In genomic region chr7:70776627-70777101, GRCh38 we compare ENCODE assay signal across 8 cellular contexts.
DNase-seq lines count a peak whose midpoint lies in the region; ATAC-seq and TF ChIP-seq lines count a peak whose summit lies in the region.
"Had no signal": no experiment of that assay in that cellular context is flagged by ENCODE, and none has a peak within 500 bp of the region (broad histone marks: within the 10 kb centered on the region; RNA-seq: fewer than 3 reads in every experiment).

No MANE protein-coding gene starts in this region.

- WGBS in IMR-90 (ENCODE audit: extremely low coverage in 2 of 2, insufficient read length in 1 of 2), 2 experiments = 70% methylated on average over 3 of the region's 7 CpGs; no CpG with 5 or more reads in 1 of the 2 experiments

- ATAC-seq in GM19025 (IDR thresholded peaks at IDR 0.05; ENCODE audit: low read depth, unreplicated experiment) = peak; percentile 58
- no peak for ATAC-seq in IMR-90 (ENCODE audit: low read depth)
- no peak for ATAC-seq in GM21390 (IDR thresholded peaks at IDR 0.05; ENCODE audit: unreplicated experiment)
- ATAC-seq: naive thymus-derived CD8-positive, alpha-beta T cell had no signal

- no peak overlapping the region for H3K56ac ChIP-seq in IMR-90 (ENCODE audit: extremely low read depth, insufficient read depth, low read length)

- H2AK5ac ChIP-seq in IMR-90 (ENCODE audit: low read depth, low read length) = no peak overlapping the region

- no peaks in the 10 kb centered on the region for H3K79me1 ChIP-seq in IMR-90 (ENCODE audit: low read depth in 1 of 2, low read length in 2 of 2)

- H3K14ac ChIP-seq in IMR-90 (replicated peaks; ENCODE audit: low read depth, low read length) = no peak overlapping the region

- no peak overlapping the region for H3K4me3 ChIP-seq in IMR-90 (ENCODE audit: insufficient read depth, low read depth, low read length)

- CTCF ChIA-PET in IMR-90 (lab: Yijun Ruan, JAX) = no interaction called here

- H4K8ac ChIP-seq in IMR-90 (ENCODE audit: low read depth in 2 of 2, low read length in 2 of 2) = no peak overlapping the region

- TF ChIP-seq CTCF in IMR-90 (conservative IDR thresholded peaks at IDR 0.05; ENCODE audit: low read depth, low read length) = no peak

- H3K4me1 ChIP-seq in IMR-90 (ENCODE audit: control insufficient read depth, insufficient read depth, low read length) = no peaks in the 10 kb centered on the region

- no peaks in the 10 kb centered on the region for H4K20me1 ChIP-seq in IMR-90 (ENCODE audit: insufficient read depth, low read length)

- H2AFZ ChIP-seq in IMR-90 (replicated peaks; ENCODE audit: low read length, poor library complexity) = no peak overlapping the region

- POLR2A ChIA-PET in IMR-90 (lab: Charles Lee; ENCODE audit: unreplicated experiment) = no interaction called here

- dilution Hi-C loops in IMR-90 (cut with HindIII; ENCODE audit: low sequenced_read_pairs, unreplicated experiment) = no loop called here

- peak; percentile 21 for DNase-seq in IMR-90
- DNase-seq in caudate nucleus (lab: John Stamatoyannopoulos, UW) = peak in 59 of 61 donors; percentile 3 to 93 (median 68)
- peak; percentile 86 for DNase-seq in putamen (ENCODE audit: low spot score)
- no peak for DNase-seq in ACHN
- no peak for DNase-seq in SK-N-DZ (ENCODE audit: low spot score)
- DNase-seq: naive thymus-derived CD8-positive, alpha-beta T cell had no signal

- no peak for TF ChIP-seq POLR2A in IMR-90 (IDR thresholded peaks at IDR 0.05; ENCODE audit: low read depth, low read length)

- H2BK20ac ChIP-seq in IMR-90 (ENCODE audit: low read depth, low read length) = no peak overlapping the region

- no peak overlapping the region for H3K4ac ChIP-seq in IMR-90 (ENCODE audit: low read depth, low read length)

- no peak overlapping the region for H4K91ac ChIP-seq in IMR-90 (ENCODE audit: insufficient read depth, low read depth, low read length)

- H3K9me3 ChIP-seq in IMR-90 (ENCODE audit: control insufficient read depth, insufficient read depth, low read length) = no peaks in the 10 kb centered on the region

- no peak overlapping the region for H3K9ac ChIP-seq in IMR-90 (ENCODE audit: low read depth, low read length)

- BruUV-seq in IMR-90 (replicated peaks; lab: Mats Ljungman, UMichigan) = no TSS peak

- H2AK9ac ChIP-seq in IMR-90 (replicated peaks; ENCODE audit: low read depth, low read length, poor library complexity) = no peak overlapping the region

- no peaks in the 10 kb centered on the region for H3K9me1 ChIP-seq in IMR-90 (ENCODE audit: insufficient read depth, low read length)

- H3K27ac ChIP-seq in IMR-90 (ENCODE audit: insufficient read depth, low read length) (no peak overlapping the region), caudate nucleus (ENCODE audit: low read depth, low read length) (peak overlapping the region; percentile 65)

- H3K36me3 ChIP-seq in IMR-90 (ENCODE audit: control insufficient read depth, insufficient read depth, low read length) = peaks cover 7% of the 10 kb centered on the region

- no peak overlapping the region for H3K23ac ChIP-seq in IMR-90 (ENCODE audit: low read depth, low read length)

- no peaks in the 10 kb centered on the region for H3K27me3 ChIP-seq in IMR-90 (ENCODE audit: control insufficient read depth, insufficient read depth, low read length)

- intact Hi-C loops in IMR-90 (cut with micrococcal nuclease) = no loop called here

- H2BK15ac ChIP-seq in IMR-90 (ENCODE audit: low read depth, low read length) = no peak overlapping the region

- TF ChIP-seq RAD21 in IMR-90 (IDR thresholded peaks at IDR 0.05; ENCODE audit: low read length) = no peak

- no peak overlapping the region for H2BK120ac ChIP-seq in IMR-90 (ENCODE audit: low read depth, low read length)

- H3K18ac ChIP-seq in IMR-90 (ENCODE audit: low read depth, low read length) = no peak overlapping the region

- H2BK5ac ChIP-seq in IMR-90 (ENCODE audit: low read depth, low read length, poor library complexity, severe bottlenecking) = no peak overlapping the region

- no peak overlapping the region for H3K4me2 ChIP-seq in IMR-90 (ENCODE audit: low read depth, low read length)

- in situ Hi-C loops in IMR-90 (cut with MboI; ENCODE audit: low sequenced_read_pairs) = no loop called here
- in situ Hi-C loops in ACHN (cut with HindIII; ENCODE audit: low pct_ligation_motif_present, low pct_unique_long_range_greater_than_20kb, low sequenced_read_pairs) = no loop called here

- no peak overlapping the region for H4K5ac ChIP-seq in IMR-90 (ENCODE audit: low read depth, low read length)

TF ChIP-seq in IMR-90, 13 proteins besides CTCF, POLR2A, EP300 and RAD21:
- no peak for TF ChIP-seq CHD1 (IDR thresholded peaks at IDR 0.05; ENCODE audit: low read depth, low read length)
- TF ChIP-seq FOS (IDR thresholded peaks at IDR 0.05; ENCODE audit: low read depth, low read length) = no peak
- TF ChIP-seq, protein P1, sequence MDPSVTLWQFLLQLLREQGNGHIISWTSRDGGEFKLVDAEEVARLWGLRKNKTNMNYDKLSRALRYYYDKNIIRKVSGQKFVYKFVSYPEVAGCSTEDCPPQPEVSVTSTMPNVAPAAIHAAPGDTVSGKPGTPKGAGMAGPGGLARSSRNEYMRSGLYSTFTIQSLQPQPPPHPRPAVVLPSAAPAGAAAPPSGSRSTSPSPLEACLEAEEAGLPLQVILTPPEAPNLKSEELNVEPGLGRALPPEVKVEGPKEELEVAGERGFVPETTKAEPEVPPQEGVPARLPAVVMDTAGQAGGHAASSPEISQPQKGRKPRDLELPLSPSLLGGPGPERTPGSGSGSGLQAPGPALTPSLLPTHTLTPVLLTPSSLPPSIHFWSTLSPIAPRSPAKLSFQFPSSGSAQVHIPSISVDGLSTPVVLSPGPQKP (IDR thresholded peaks at IDR 0.05; ENCODE audit: borderline replicate concordance, low read depth, low read length) = no peak
- no peak for TF ChIP-seq MAFK (IDR thresholded peaks at IDR 0.05; ENCODE audit: low read depth, low read length)

Comparison
In these comparisons a context has a peak if more than half of its experiments do, and no peak if none do; other contexts are left out.
1. DNase-seq: peak in IMR-90 (single experiment), caudate nucleus (59 of 61) and putamen (single experiment); none in ACHN (single experiment) and SK-N-DZ (single experiment).